18 cellular contexts compared by ENCODE assay signal in the genomic region with DNA sequence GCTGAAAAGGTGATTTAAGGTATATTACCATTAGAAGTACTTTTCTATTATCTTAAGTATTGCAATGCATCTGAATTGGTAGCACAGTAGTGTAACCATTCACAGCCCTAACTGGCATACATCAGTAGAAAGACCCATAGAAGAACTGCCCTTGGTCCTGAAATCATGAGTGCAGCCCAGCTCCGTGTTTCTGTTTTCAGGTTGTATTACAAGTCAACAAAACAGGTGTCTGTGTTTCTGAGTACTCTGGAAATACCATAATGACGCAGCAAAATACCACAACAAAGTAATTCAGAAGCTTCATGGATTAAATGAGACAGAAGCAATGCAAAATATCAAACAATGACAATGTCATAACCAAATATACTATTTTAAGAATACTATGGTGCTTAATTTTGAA.
DNase-seq lines count a peak whose midpoint lies in the region; ATAC-seq, FAIRE-seq and TF ChIP-seq lines count a peak whose summit lies in the region.
"Had no signal": no experiment of that assay in that cellular context is flagged by ENCODE, and none has a peak within 500 bp of the region (broad histone marks: within the 10 kb centered on the region; RNA-seq: fewer than 3 reads in every experiment).

No MANE protein-coding gene starts in this region.

- H3K79me2 ChIP-seq in GM23338 (replicated peaks; ENCODE audit: insufficient read depth) (no peaks in the 10 kb centered on the region), mesendoderm (ENCODE audit: control insufficient read depth, insufficient read depth, low read length) (no peaks in the 10 kb centered on the region)

- H3K9ac ChIP-seq in mesendoderm (ENCODE audit: low read length) (no peak overlapping the region), neuronal stem cell (ENCODE audit: low read depth, low read length, poor library complexity) (no peak overlapping the region)
- H3K9ac ChIP-seq: SK-N-SH had no signal

- H3K9me2 ChIP-seq in GM23338 (ENCODE audit: insufficient read depth) = no peaks in the 10 kb centered on the region
- H3K9me2 ChIP-seq: SK-N-SH had no signal

- H3F3A ChIP-seq in GM23338 (replicated peaks; ENCODE audit: low read depth) = no peaks in the 10 kb centered on the region

- no peaks in the 10 kb centered on the region for H3K27me3 Mint-ChIP-seq in GM23338 (ENCODE audit: insufficient read depth, low read depth, poor library complexity)

- H3K18ac ChIP-seq in mesendoderm (ENCODE audit: low read length) (no peak overlapping the region), neuronal stem cell (ENCODE audit: low read length) (no peak overlapping the region)

- H3K4me2 ChIP-seq in GM23338 (no peak overlapping the region), mesendoderm (ENCODE audit: low read length) (no peak overlapping the region), neuronal stem cell (ENCODE audit: insufficient read depth, low read length, poor library complexity, severe bottlenecking) (no peak overlapping the region)
- H3K4me2 ChIP-seq: SK-N-SH had no signal

- H3K9me3 ChIP-seq in neuronal stem cell (replicated peaks in 1 of 2; ENCODE audit: control insufficient read depth in 2 of 2, insufficient read depth in 1 of 2, low read depth in 1 of 2, low read length in 2 of 2) = no peaks in the 10 kb centered on the region
- H3K9me3 ChIP-seq: BE2C, SK-N-SH had no signal

- H4K91ac ChIP-seq in neuronal stem cell (ENCODE audit: low read depth, low read length, poor library complexity) = no peak overlapping the region

- H2BK120ac ChIP-seq in mesendoderm (ENCODE audit: low read depth, low read length) (no peak overlapping the region), neuronal stem cell (ENCODE audit: low read depth, low read length) (no peak overlapping the region)

- H2BK12ac ChIP-seq in neuronal stem cell (ENCODE audit: low read length) = no peak overlapping the region

- H2AK5ac ChIP-seq in mesendoderm (ENCODE audit: low read length) (no peak overlapping the region), neuronal stem cell (ENCODE audit: low read depth, low read length) (no peak overlapping the region)

- H3K56ac ChIP-seq in mesendoderm (ENCODE audit: low read length) = no peak overlapping the region

- ATAC-seq in GM23338 (peak; percentile 56), HG03439 (IDR thresholded peaks at IDR 0.05; ENCODE audit: unreplicated experiment) (no peak)
- ATAC-seq: CD8-positive, alpha-beta T cell; HCT116; PC-3 had no signal

- peaks cover 6% of the 10 kb centered on the region; the same call in 2 of the 3 replicates for H3K36me3 Mint-ChIP-seq in GM23338 (ENCODE audit: low read depth)
- H3K36me3 Mint-ChIP-seq: CD8-positive, alpha-beta T cell had no signal

- no peak overlapping the region for H4K8ac ChIP-seq in mesendoderm (ENCODE audit: low read depth, low read length)
- H4K8ac ChIP-seq in neuronal stem cell (ENCODE audit: low read depth, low read length) = no peak overlapping the region

- TF ChIP-seq CTCF in GM23338 (conservative IDR thresholded peaks at IDR 0.05; ENCODE audit: low read depth in 2 of 2) = no peak
- TF ChIP-seq CTCF in NB4 (IDR thresholded peaks at IDR 0.05; ENCODE audit: low read depth, low read length) = no peak
- TF ChIP-seq CTCF in dorsolateral prefrontal cortex (IDR thresholded peaks at IDR 0.05 in 54 of 56, conservative IDR thresholded peaks at IDR 0.05 in 2 of 56; ENCODE audit: low read depth in 1 of 56, partially characterized antibody in 56 of 56) = no peak

- no peak overlapping the region for H3K4ac ChIP-seq in mesendoderm (ENCODE audit: low read depth, low read length)
- no peak overlapping the region for H3K4ac ChIP-seq in neuronal stem cell (ENCODE audit: low read length)

- no peak overlapping the region for H3K27ac ChIP-seq in GM23338 (ENCODE audit: low read depth)
- H3K27ac ChIP-seq in dorsolateral prefrontal cortex = peak overlapping the region in 37 of 59 donors; percentile 2 to 83 (median 47)
- no peak overlapping the region for H3K27ac ChIP-seq in mesendoderm (ENCODE audit: low read depth, low read length)
- H3K27ac ChIP-seq in neuronal stem cell (replicated peaks; ENCODE audit: low read length) = no peak overlapping the region

- H4K20me1 ChIP-seq in GM23338 (replicated peaks; ENCODE audit: insufficient read depth) = no peaks in the 10 kb centered on the region

- H3K4me1 ChIP-seq in GM23338 (ENCODE audit: insufficient read depth) = no peaks in the 10 kb centered on the region
- H3K4me1 ChIP-seq in mesendoderm (ENCODE audit: control insufficient read depth, low read depth, low read length) = no peaks in the 10 kb centered on the region
- H3K4me1 ChIP-seq in neuronal stem cell (ENCODE audit: control insufficient read depth in 2 of 2, insufficient read depth in 1 of 2, low read depth in 1 of 2, low read length in 2 of 2) = no peaks in the 10 kb centered on the region
- H3K4me1 ChIP-seq: BE2C had no signal

- H3K79me1 ChIP-seq in mesendoderm (ENCODE audit: low read length) (no peaks in the 10 kb centered on the region), neuronal stem cell (ENCODE audit: low read depth, low read length) (no peaks in the 10 kb centered on the region)

- no peak overlapping the region for H3K27ac Mint-ChIP-seq in GM23338
- H3K27ac Mint-ChIP-seq: CD8-positive, alpha-beta T cell had no signal

- TF ChIP-seq POLR2A in NB4 (IDR thresholded peaks at IDR 0.05; ENCODE audit: extremely low read depth, insufficient read length) = no peak

- H2BK5ac ChIP-seq in mesendoderm (ENCODE audit: low read length) (no peak overlapping the region), neuronal stem cell (ENCODE audit: low read length) (no peak overlapping the region)

- no CpG with 5 or more reads among the region's 2 CpGs for WGBS in mesendoderm (ENCODE audit: extremely low coverage, insufficient coverage, low lambda C conversion rate)
- no CpG with 5 or more reads among the region's 2 CpGs for WGBS in neuronal stem cell (ENCODE audit: extremely low coverage in 2 of 2, insufficient read length in 2 of 2, insufficient replicate concordance in 1 of 2), 2 donors

- no peak overlapping the region for H4K5ac ChIP-seq in mesendoderm (ENCODE audit: low read length)

- intact Hi-C loops in dorsolateral prefrontal cortex (cut with DNase I) = no loop called here

- H3K36me3 ChIP-seq in GM23338 (ENCODE audit: insufficient read depth) (no peaks in the 10 kb centered on the region; the same call in 1 of the 2 replicates), mesendoderm (ENCODE audit: control insufficient read depth, insufficient read depth, low read length) (no peaks in the 10 kb centered on the region), neuronal stem cell (replicated peaks in 1 of 2; ENCODE audit: control insufficient read depth in 2 of 2, insufficient read depth in 2 of 2, low read length in 2 of 2) (no peaks in the 10 kb centered on the region)
- H3K36me3 ChIP-seq: BE2C had no signal

- H3K4me3 ChIP-seq in GM23338 = no peak overlapping the region
- no peak overlapping the region for H3K4me3 ChIP-seq in NB4 (ENCODE audit: low read depth, low read length)
- no peak overlapping the region for H3K4me3 ChIP-seq in dorsolateral prefrontal cortex
- H3K4me3 ChIP-seq in mesendoderm (ENCODE audit: low read length) = no peak overlapping the region
- H3K4me3 ChIP-seq in neuronal stem cell (ENCODE audit: low read length in 2 of 2) = no peak overlapping the region

- peaks cover 9% of the 10 kb centered on the region; the same call in 2 of the 3 replicates for H3K4me1 Mint-ChIP-seq in GM23338

- no peak overlapping the region for H3K14ac ChIP-seq in neuronal stem cell (ENCODE audit: low read length)

- DNase-seq in GM23338 (ENCODE audit: low spot score) = peak; percentile 57
- peak; percentile 17 for DNase-seq in NB4 (ENCODE audit: low read depth)
- no peak for DNase-seq in dorsolateral prefrontal cortex
- DNase-seq in mesendoderm = peak; percentile 40
- DNase-seq in RCC 7860 (ENCODE audit: low spot score) = no peak
- no peak for DNase-seq in NCI-H1694 (lab: John Stamatoyannopoulos, UW)
- no peak for DNase-seq in neuronal stem cell (ENCODE audit: low spot score)
- DNase-seq: BE2C; CD8-positive, alpha-beta T cell; EL; KBM-7; NCI-H1930; NCI-H510A treated with DMSO at 0.1 percent for 48 hours; PC-3; Right ventricle myocardium superior; SK-N-SH had no signal

- H2BK15ac ChIP-seq in mesendoderm (replicated peaks; ENCODE audit: low read depth) (no peak overlapping the region), neuronal stem cell (ENCODE audit: low read length) (no peak overlapping the region)

- H3K4me3 Mint-ChIP-seq in GM23338 = no peak overlapping the region
- H3K4me3 Mint-ChIP-seq: CD8-positive, alpha-beta T cell had no signal

- H2AFZ ChIP-seq in GM23338 = no peak overlapping the region
- no peak overlapping the region for H2AFZ ChIP-seq in neuronal stem cell (ENCODE audit: low read length)

- H3K27me3 ChIP-seq in GM23338 (ENCODE audit: insufficient read depth) (no peaks in the 10 kb centered on the region), dorsolateral prefrontal cortex (no peaks in the 10 kb centered on the region), mesendoderm (ENCODE audit: insufficient read depth, low read length, poor library complexity) (no peaks in the 10 kb centered on the region), neuronal stem cell (ENCODE audit: control insufficient read depth in 3 of 3, insufficient read depth in 3 of 3, low read depth in 1 of 3, low read length in 3 of 3) (no peaks in the 10 kb centered on the region)
- H3K27me3 ChIP-seq: BE2C had no signal

- H3K23ac ChIP-seq in mesendoderm (ENCODE audit: low read length) (no peak overlapping the region), neuronal stem cell (ENCODE audit: low read depth, low read length, poor library complexity) (no peak overlapping the region)

- no peak for FAIRE-seq in RCC 7860 (lab: Jason Lieb, UNC)

- H3K9me3 Mint-ChIP-seq in GM23338 = peaks cover 4% of the 10 kb centered on the region; the same call in 1 of the 3 replicates
- H3K9me3 Mint-ChIP-seq: CD8-positive, alpha-beta T cell had no signal

Comparison
In these comparisons a context has a peak if more than half of its experiments do, and no peak if none do; other contexts are left out.
1. DNase-seq: peak in GM23338 (single experiment), NB4 (single experiment) and mesendoderm (single experiment); none in dorsolateral prefrontal cortex (0 of 10), RCC 7860 (single experiment), NCI-H1694 (single experiment) and neuronal stem cell (single experiment).
2. H3K27ac ChIP-seq: peak in dorsolateral prefrontal cortex (37 of 59); none in GM23338 (single experiment), mesendoderm (single experiment) and neuronal stem cell (single experiment).